In the genomic region with DNA sequence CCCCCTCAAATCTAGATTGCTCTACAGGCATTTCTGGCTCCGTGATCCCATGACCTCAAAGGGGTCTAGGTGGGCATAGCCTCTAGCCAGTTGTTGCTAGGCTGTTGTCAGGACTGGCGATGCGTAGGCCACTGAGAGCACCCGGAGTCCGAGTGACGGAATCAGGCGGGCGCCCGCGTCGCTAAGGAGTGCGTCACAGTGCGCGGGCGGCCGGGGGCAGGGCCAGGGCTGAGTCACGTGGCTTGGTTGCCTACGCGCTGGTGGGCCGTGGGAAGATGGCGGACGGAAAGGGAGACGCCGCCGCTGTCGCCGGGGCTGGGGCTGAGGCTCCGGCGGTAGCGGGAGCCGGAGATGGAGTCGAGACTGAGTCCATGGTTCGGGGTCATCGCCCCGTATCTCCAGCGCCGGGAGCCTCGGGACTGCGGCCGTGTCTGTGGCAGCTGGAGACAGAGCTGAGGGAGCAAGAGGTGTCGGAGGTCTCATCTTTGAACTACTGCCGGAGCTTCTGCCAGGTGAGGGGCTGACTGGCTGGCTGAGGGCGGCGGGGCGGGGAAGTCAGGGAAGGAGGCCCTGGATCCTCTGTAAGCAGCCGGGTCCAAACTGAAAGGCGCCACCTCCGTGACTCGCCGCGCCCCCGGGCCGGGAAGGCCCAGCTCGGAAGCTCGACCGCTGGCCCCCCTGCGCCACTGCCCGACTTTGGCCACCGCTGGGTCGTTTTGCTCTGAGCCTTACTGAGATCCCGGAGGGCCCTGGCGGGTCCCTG, we compare ENCODE assay signal across 1 cellular context.
A peak's percentile ranks its signal among the peaks of the same experiment; 100 is the strongest.
TF ChIP-seq lines count a peak whose summit lies in the region.

A gene with protein sequence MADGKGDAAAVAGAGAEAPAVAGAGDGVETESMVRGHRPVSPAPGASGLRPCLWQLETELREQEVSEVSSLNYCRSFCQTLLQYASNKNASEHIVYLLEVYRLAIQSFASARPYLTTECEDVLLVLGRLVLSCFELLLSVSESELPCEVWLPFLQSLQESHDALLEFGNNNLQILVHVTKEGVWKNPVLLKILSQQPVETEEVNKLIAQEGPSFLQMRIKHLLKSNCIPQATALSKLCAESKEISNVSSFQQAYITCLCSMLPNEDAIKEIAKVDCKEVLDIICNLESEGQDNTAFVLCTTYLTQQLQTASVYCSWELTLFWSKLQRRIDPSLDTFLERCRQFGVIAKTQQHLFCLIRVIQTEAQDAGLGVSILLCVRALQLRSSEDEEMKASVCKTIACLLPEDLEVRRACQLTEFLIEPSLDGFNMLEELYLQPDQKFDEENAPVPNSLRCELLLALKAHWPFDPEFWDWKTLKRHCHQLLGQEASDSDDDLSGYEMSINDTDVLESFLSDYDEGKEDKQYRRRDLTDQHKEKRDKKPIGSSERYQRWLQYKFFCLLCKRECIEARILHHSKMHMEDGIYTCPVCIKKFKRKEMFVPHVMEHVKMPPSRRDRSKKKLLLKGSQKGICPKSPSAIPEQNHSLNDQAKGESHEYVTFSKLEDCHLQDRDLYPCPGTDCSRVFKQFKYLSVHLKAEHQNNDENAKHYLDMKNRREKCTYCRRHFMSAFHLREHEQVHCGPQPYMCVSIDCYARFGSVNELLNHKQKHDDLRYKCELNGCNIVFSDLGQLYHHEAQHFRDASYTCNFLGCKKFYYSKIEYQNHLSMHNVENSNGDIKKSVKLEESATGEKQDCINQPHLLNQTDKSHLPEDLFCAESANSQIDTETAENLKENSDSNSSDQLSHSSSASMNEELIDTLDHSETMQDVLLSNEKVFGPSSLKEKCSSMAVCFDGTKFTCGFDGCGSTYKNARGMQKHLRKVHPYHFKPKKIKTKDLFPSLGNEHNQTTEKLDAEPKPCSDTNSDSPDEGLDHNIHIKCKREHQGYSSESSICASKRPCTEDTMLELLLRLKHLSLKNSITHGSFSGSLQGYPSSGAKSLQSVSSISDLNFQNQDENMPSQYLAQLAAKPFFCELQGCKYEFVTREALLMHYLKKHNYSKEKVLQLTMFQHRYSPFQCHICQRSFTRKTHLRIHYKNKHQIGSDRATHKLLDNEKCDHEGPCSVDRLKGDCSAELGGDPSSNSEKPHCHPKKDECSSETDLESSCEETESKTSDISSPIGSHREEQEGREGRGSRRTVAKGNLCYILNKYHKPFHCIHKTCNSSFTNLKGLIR (N-terminal part only) (plus strand): TSS at position 263 of the 763 bp plus-strand sequence. CDS start 13 bp downstream, at position 276.

TF ChIP-seq in GM23338, 12 proteins besides CTCF, POLR2A, EP300 and RAD21:
- TF ChIP-seq NANOG (IDR thresholded peaks at IDR 0.05; ENCODE audit: borderline replicate concordance) (no peak), STAT1 (IDR thresholded peaks at IDR 0.05; ENCODE audit: unreplicated experiment) (no peak), POLR2AphosphoS5 (IDR thresholded peaks at IDR 0.05; ENCODE audit: low read depth) (peak; percentile 89), ZNF114 (CRISPR knock-in tag; IDR thresholded peaks at IDR 0.05) (no peak), CREB1 (CRISPR knock-in tag; IDR thresholded peaks at IDR 0.05; ENCODE audit: low read depth) (peak; percentile 100), EZH2phosphoT487 (IDR thresholded peaks at IDR 0.05; ENCODE audit: unreplicated experiment) (no peak)
- TF ChIP-seq, protein P1, sequence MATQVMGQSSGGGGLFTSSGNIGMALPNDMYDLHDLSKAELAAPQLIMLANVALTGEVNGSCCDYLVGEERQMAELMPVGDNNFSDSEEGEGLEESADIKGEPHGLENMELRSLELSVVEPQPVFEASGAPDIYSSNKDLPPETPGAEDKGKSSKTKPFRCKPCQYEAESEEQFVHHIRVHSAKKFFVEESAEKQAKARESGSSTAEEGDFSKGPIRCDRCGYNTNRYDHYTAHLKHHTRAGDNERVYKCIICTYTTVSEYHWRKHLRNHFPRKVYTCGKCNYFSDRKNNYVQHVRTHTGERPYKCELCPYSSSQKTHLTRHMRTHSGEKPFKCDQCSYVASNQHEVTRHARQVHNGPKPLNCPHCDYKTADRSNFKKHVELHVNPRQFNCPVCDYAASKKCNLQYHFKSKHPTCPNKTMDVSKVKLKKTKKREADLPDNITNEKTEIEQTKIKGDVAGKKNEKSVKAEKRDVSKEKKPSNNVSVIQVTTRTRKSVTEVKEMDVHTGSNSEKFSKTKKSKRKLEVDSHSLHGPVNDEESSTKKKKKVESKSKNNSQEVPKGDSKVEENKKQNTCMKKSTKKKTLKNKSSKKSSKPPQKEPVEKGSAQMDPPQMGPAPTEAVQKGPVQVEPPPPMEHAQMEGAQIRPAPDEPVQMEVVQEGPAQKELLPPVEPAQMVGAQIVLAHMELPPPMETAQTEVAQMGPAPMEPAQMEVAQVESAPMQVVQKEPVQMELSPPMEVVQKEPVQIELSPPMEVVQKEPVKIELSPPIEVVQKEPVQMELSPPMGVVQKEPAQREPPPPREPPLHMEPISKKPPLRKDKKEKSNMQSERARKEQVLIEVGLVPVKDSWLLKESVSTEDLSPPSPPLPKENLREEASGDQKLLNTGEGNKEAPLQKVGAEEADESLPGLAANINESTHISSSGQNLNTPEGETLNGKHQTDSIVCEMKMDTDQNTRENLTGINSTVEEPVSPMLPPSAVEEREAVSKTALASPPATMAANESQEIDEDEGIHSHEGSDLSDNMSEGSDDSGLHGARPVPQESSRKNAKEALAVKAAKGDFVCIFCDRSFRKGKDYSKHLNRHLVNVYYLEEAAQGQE (IDR thresholded peaks at IDR 0.05; ENCODE audit: unreplicated experiment) = no peak
- TF ChIP-seq, protein P2, sequence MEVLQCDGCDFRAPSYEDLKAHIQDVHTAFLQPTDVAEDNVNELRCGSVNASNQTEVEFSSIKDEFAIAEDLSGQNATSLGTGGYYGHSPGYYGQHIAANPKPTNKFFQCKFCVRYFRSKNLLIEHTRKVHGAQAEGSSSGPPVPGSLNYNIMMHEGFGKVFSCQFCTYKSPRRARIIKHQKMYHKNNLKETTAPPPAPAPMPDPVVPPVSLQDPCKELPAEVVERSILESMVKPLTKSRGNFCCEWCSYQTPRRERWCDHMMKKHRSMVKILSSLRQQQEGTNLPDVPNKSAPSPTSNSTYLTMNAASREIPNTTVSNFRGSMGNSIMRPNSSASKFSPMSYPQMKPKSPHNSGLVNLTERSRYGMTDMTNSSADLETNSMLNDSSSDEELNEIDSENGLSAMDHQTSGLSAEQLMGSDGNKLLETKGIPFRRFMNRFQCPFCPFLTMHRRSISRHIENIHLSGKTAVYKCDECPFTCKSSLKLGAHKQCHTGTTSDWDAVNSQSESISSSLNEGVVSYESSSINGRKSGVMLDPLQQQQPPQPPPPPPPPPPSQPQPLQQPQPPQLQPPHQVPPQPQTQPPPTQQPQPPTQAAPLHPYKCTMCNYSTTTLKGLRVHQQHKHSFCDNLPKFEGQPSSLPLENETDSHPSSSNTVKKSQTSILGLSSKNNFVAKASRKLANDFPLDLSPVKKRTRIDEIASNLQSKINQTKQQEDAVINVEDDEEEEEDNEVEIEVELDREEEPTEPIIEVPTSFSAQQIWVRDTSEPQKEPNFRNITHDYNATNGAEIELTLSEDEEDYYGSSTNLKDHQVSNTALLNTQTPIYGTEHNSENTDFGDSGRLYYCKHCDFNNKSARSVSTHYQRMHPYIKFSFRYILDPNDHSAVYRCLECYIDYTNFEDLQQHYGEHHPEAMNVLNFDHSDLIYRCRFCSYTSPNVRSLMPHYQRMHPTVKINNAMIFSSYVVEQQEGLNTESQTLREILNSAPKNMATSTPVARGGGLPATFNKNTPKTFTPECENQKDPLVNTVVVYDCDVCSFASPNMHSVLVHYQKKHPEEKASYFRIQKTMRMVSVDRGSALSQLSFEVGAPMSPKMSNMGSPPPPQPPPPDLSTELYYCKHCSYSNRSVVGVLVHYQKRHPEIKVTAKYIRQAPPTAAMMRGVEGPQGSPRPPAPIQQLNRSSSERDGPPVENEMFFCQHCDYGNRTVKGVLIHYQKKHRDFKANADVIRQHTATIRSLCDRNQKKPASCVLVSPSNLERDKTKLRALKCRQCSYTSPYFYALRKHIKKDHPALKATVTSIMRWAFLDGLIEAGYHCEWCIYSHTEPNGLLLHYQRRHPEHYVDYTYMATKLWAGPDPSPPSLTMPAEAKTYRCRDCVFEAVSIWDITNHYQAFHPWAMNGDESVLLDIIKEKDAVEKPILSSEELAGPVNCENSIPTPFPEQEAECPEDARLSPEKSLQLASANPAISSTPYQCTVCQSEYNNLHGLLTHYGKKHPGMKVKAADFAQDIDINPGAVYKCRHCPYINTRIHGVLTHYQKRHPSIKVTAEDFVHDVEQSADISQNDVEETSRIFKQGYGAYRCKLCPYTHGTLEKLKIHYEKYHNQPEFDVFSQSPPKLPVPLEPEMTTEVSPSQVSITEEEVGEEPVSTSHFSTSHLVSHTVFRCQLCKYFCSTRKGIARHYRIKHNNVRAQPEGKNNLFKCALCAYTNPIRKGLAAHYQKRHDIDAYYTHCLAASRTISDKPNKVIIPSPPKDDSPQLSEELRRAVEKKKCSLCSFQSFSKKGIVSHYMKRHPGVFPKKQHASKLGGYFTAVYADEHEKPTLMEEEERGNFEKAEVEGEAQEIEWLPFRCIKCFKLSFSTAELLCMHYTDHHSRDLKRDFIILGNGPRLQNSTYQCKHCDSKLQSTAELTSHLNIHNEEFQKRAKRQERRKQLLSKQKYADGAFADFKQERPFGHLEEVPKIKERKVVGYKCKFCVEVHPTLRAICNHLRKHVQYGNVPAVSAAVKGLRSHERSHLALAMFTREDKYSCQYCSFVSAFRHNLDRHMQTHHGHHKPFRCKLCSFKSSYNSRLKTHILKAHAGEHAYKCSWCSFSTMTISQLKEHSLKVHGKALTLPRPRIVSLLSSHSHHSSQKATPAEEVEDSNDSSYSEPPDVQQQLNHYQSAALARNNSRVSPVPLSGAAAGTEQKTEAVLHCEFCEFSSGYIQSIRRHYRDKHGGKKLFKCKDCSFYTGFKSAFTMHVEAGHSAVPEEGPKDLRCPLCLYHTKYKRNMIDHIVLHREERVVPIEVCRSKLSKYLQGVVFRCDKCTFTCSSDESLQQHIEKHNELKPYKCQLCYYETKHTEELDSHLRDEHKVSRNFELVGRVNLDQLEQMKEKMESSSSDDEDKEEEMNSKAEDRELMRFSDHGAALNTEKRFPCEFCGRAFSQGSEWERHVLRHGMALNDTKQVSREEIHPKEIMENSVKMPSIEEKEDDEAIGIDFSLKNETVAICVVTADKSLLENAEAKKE (CRISPR knock-in tag; IDR thresholded peaks at IDR 0.05) = no peak
- TF ChIP-seq, protein P3, sequence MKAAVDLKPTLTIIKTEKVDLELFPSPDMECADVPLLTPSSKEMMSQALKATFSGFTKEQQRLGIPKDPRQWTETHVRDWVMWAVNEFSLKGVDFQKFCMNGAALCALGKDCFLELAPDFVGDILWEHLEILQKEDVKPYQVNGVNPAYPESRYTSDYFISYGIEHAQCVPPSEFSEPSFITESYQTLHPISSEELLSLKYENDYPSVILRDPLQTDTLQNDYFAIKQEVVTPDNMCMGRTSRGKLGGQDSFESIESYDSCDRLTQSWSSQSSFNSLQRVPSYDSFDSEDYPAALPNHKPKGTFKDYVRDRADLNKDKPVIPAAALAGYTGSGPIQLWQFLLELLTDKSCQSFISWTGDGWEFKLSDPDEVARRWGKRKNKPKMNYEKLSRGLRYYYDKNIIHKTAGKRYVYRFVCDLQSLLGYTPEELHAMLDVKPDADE (IDR thresholded peaks at IDR 0.05) = peak; percentile 55
